In the genomic region with DNA sequence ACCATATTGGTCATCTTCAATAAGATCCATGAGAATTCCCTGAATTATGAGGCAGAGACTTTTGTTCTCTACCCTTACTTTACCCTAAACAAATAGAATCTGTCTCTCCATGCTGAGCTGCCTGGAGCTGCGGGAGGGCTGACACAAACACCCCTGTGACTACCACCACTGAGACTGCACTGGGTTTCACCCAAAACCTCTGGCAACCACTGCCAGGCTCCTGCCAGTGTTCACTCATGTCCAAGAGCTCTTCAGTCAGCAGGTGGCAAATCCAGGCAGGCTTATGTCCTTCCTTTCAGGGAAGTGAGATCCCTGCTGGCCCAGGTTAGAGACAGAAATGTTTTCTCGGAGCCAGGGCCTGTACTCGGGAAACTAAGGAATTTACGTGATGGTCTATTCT, we compare ENCODE assay signal across 23 cellular contexts.
"Had no signal": no experiment of that assay in that cellular context is flagged by ENCODE, and none has a peak within 500 bp of the region (broad histone marks: within the 10 kb centered on the region; RNA-seq: fewer than 3 reads in every experiment).

No MANE protein-coding gene starts in this region.

- H3K9me3 ChIP-seq: colonic mucosa, esophagus muscularis mucosa, gastrocnemius medialis, gastroesophageal sphincter had no signal

- DNase-seq: colonic mucosa; cortex of kidney; dermis blood vessel endothelial cell; dorsolateral prefrontal cortex; effector CD4-positive, alpha-beta T cell; effector CD8-positive, alpha-beta T cell; effector memory CD4-positive, alpha-beta T cell; effector memory CD8-positive, alpha-beta T cell; endodermal cell; erythroblast; esophagus squamous epithelium; foreskin fibroblast; foreskin keratinocyte; foreskin melanocyte; gastrocnemius medialis; glutamatergic neuron; head of caudate nucleus; heart left ventricle; heart right ventricle had no signal

- H3K4me3 ChIP-seq: colonic mucosa, coronary artery, dorsolateral prefrontal cortex, esophagus muscularis mucosa, esophagus squamous epithelium, gastrocnemius medialis, gastroesophageal sphincter, heart left ventricle, heart right ventricle had no signal

- H3K27me3 ChIP-seq: colonic mucosa, dorsolateral prefrontal cortex, esophagus muscularis mucosa, esophagus squamous epithelium, foreskin keratinocyte, gastrocnemius medialis, gastroesophageal sphincter, heart left ventricle had no signal

- ATAC-seq: effector memory CD8-positive, alpha-beta T cell; esophagus mucosa; foreskin keratinocyte; gastrocnemius medialis; gastroesophageal sphincter; heart left ventricle; heart right ventricle had no signal

- H3K36me3 ChIP-seq: colonic mucosa, esophagus muscularis mucosa, esophagus squamous epithelium, gastrocnemius medialis, gastroesophageal sphincter, heart left ventricle, heart right ventricle had no signal
